Comparison of ENCODE assay signal across 8 cellular contexts in the genomic region with DNA sequence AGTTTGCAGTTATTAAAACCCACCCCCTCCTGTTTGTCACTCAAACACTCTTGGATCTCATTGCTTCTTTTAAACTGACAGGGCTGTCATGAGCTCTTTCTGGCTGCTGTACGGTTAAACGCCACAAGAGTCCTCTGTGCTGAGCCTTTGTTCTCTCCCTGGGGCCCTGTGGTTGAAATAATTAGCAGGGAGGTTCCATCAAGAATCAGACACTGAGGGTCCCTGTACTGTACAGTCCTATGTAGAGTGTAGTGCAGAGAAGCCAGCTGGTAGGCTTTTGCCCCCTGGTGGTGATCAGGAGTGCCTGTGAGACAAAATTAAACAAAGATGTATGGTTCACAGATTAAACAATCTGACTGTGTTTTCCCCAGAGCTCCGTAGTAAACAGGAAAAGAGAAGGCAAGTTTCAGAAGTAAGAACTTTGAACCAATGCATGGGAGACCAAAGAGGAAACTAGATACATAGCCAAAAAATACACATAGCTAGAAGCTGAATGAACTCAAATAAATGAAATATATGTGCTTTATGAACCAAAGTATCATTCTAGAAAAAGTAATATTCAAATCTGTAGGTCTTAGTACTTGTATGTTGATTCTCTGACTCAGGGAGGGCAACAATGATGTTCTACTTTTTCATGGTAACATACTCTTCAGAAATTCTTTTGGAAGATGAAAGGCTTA. TPM values are rescaled to one million over a fixed set of nuclear protein-coding genes. Genes with fewer than 3 reads are reported as not detected.
A peak's percentile ranks its signal among the peaks of the same experiment; 100 is the strongest.
DNase-seq lines count a peak whose midpoint lies in the region; ATAC-seq and TF ChIP-seq lines count a peak whose summit lies in the region.

No MANE protein-coding gene starts in this region.

- TF ChIP-seq EP300 in sigmoid colon (IDR thresholded peaks at IDR 0.05), result no peak

- 0 to 1% methylated on average over 3 of the region's 3 CpGs for WGBS in sigmoid colon, 2 donors

- H3K27me3 ChIP-seq in sigmoid colon, result no peaks in the 10 kb centered on the region

- DNase-seq in GM13977 (ENCODE audit: low spot score) (peak; percentile 68), NCI-H1694 (lab: John Stamatoyannopoulos, UW) (peak; percentile 96), T-cell (peak; percentile 44 to 82 (median 67)), anterior cingulate cortex (lab: John Stamatoyannopoulos, UW) (peak in 56 of 58 donors; percentile 3 to 92 (median 63)), hippocampal formation (lab: John Stamatoyannopoulos, UW) (peak; percentile 79 to 98), sigmoid colon (peak; percentile 81), mesenteric fat pad (ENCODE audit: low spot score) (no peak)

- no peaks in the 10 kb centered on the region for H3K36me3 Mint-ChIP-seq in T-cell

- H3K9me3 ChIP-seq in sigmoid colon, result no peaks in the 10 kb centered on the region

- in situ Hi-C loops in GM13977 (cut with MboI; ENCODE audit: low pct_unique_long_range_greater_than_20kb, low sequenced_read_pairs, unreplicated experiment), result loop anchor here (5.0 to 25.0 kb wide), 2 partner anchors 124 to 294 kb away; no protein-coding TSS in a partner anchor

- H3K4me1 ChIP-seq in sigmoid colon, result peaks cover 0 to 31% (median 25%) of the 10 kb centered on the region in 4 donors

- H3K4me1 Mint-ChIP-seq in T-cell, result peaks cover 24 to 31% (median 31%) of the 10 kb centered on the region in 3 donors

- H3K27ac Mint-ChIP-seq in T-cell, result no peak overlapping the region

- no peaks in the 10 kb centered on the region for H3K9me3 Mint-ChIP-seq in T-cell

- no peak for TF ChIP-seq POLR2A in sigmoid colon (IDR thresholded peaks at IDR 0.05)

- H3K4me3 Mint-ChIP-seq in T-cell, result no peak overlapping the region

- CTCF ChIA-PET in T-cell (lab: Charles Lee), result interaction anchor here (0.5 to 5.8 kb wide), 56 partner anchors 9 to 1556 kb away, joined by 3 to 220 read pairs (median 4); partner anchors contain the start of genes ABHD15 (in 1 of the 2) and EFCAB5 (in 1 of the 2)

- peak overlapping the region in 3 of 4 donors; percentile 96 to 97 (median 96) for H3K27ac ChIP-seq in sigmoid colon

- no peaks in the 10 kb centered on the region for H3K36me3 ChIP-seq in sigmoid colon

- H3K27me3 Mint-ChIP-seq in T-cell, result peaks cover 0 to 1% of the 10 kb centered on the region in 2 donors

- intact Hi-C loops in sigmoid colon (cut with DNase I), result loop anchor here (1.0 to 10.0 kb wide), 2 partner anchors 124 to 307 kb away; partner anchors contain the start of gene CORO6

- POLR2A ChIA-PET in T-cell (lab: Charles Lee), result interaction anchor here (0.5 to 2.1 kb wide), 10 partner anchors 12 to 1382 kb away, joined by 3 to 8 read pairs (median 4); partner anchors contain the start of gene EVI2B (in 1 of the 2)

- peak overlapping the region in 3 of 4 donors; percentile 94 to 100 (median 97) for H3K4me3 ChIP-seq in sigmoid colon

- TF ChIP-seq CTCF in GM13977 (IDR thresholded peaks at IDR 0.05; ENCODE audit: extremely low read depth, insufficient read depth, missing control alignments) (peak; percentile 77), sigmoid colon (IDR thresholded peaks at IDR 0.05) (peak; percentile 54 to 82 (median 82))

- ATAC-seq in HG02885 (IDR thresholded peaks at IDR 0.05; ENCODE audit: poor library complexity, unreplicated experiment) (peak; percentile 55), T-cell (replicated peaks in 1 of 4) (peak; percentile 69 to 72 (median 72))

RNA-seq across cellular contexts. Expression of gene SSH2, which starts 1.4 kb away (rescaled TPM):
- total RNA-seq in T-cell (100 to 1,000 TPM in 1 of 5 donors, 10 to 100 TPM in 4; 76.2 to 115 (median 82.7) TPM), sigmoid colon (10 to 100 TPM; 18.3 to 30.7 (median 23.8) TPM), mesenteric fat pad (39.1 TPM)
- polyA plus RNA-seq in sigmoid colon, result 10 to 100 TPM; 21.6 to 35.1 (median 30.6) TPM

RNA-seq across cellular contexts. Expression of gene EFCAB5, which starts 10.0 kb away (rescaled TPM):
- 1 to 10 TPM in 3 of 5 donors, under 1 TPM in 2; 0.63 to 1.2 (median 1.0) TPM for total RNA-seq in T-cell
- 1 to 10 TPM in 1 of 4 donors, under 1 TPM in 2, not detected in 1; 0.14 to 3.2 (median 0.55) TPM for total RNA-seq in sigmoid colon
- 1 to 10 TPM in 1 of 3 donors, under 1 TPM in 2; 0.46 to 1.8 (median 0.47) TPM for polyA plus RNA-seq in sigmoid colon
- not detected for total RNA-seq in mesenteric fat pad
